12 cellular contexts compared by ENCODE assay signal in the genomic region with DNA sequence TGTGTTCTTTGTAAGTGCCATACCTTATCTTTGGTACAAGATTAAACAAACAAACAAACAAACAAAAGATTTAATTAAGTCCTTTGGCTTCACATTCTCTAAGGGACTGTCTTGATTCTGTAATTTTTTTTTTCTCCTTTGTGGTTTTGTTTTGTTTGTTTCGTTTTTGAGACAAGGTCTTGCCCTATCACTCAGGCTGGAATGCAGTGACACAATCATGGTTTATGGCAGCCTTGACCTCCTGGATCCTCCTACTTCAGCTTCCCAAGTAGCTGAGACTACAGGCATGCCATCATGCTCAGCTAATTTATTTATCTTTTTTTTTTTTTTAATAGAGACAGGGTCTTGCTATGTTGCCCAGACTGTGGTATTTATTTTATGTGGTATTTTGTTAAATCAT.
A peak's percentile ranks its signal among the peaks of the same experiment; 100 is the strongest.
DNase-seq lines count a peak whose midpoint lies in the region; ATAC-seq and TF ChIP-seq lines count a peak whose summit lies in the region.
"Had no signal": no experiment of that assay in that cellular context is flagged by ENCODE, and none has a peak within 500 bp of the region (broad histone marks: within the 10 kb centered on the region; RNA-seq: fewer than 3 reads in every experiment).

No MANE protein-coding gene starts in this region.

- H3K4me1 ChIP-seq in liver (ENCODE audit: control insufficient read depth in 4 of 4, insufficient read depth in 4 of 4, low read length in 3 of 4), result no peaks in the 10 kb centered on the region

- H3K9ac ChIP-seq in liver (ENCODE audit: low read depth in 1 of 2, low read length in 2 of 2), result no peak overlapping the region

- 42% methylated on average over 1 of the region's 1 CpG for WGBS in liver

- intact Hi-C loops in head of caudate nucleus (cut with DNase I), result no loop called here

- H3K27me3 ChIP-seq in MG63 (no peaks in the 10 kb centered on the region), liver (ENCODE audit: control insufficient read depth in 4 of 4, insufficient read depth in 4 of 4, low read length in 3 of 4) (no peaks in the 10 kb centered on the region)
- H3K27me3 ChIP-seq: cardiac muscle cell, tibial artery had no signal

- TF ChIP-seq CTCF in choroid plexus epithelial cell (conservative IDR thresholded peaks at IDR 0.05; ENCODE audit: low read depth, low read length), result no peak
- no peak for TF ChIP-seq CTCF in liver (IDR thresholded peaks at IDR 0.05; ENCODE audit: low read depth, low read length, missing input control)

- H3K4me3 ChIP-seq in MG63, result no peak overlapping the region
- H3K4me3 ChIP-seq in choroid plexus epithelial cell (ENCODE audit: low read depth, low read length), result no peak overlapping the region
- H3K4me3 ChIP-seq in liver (ENCODE audit: low read depth in 1 of 3, low read length in 3 of 3), result no peak overlapping the region
- H3K4me3 ChIP-seq: cardiac muscle cell, tibial artery had no signal

- peak in 1 of 2 donors; percentile 6 for TF ChIP-seq RAD21 in liver (IDR thresholded peaks at IDR 0.05)

- H3K27ac ChIP-seq in liver (ENCODE audit: low read depth in 1 of 2, low read length in 2 of 2), result no peak overlapping the region
- no peak overlapping the region for H3K27ac ChIP-seq in substantia nigra (ENCODE audit: low read depth, low read length, poor library complexity, severe bottlenecking)
- H3K27ac ChIP-seq: cardiac muscle cell, tibial artery, VCaP had no signal

- H3K36me3 ChIP-seq in MG63, result no peaks in the 10 kb centered on the region; the same call in 1 of the 2 replicates
- peaks cover 0 to 5% (median 2%) of the 10 kb centered on the region in 4 donors for H3K36me3 ChIP-seq in liver (ENCODE audit: control insufficient read depth in 4 of 4, insufficient read depth in 3 of 4, low read depth in 1 of 4, low read length in 3 of 4)
- H3K36me3 ChIP-seq: cardiac muscle cell, tibial artery had no signal

- ATAC-seq in HG03097 (IDR thresholded peaks at IDR 0.05; ENCODE audit: low FRiP score, unreplicated experiment), result no peak

- DNase-seq in AG20443 (ENCODE audit: low spot score), result peak; percentile 18
- DNase-seq in MG63, result peak; percentile 54
- DNase-seq in choroid plexus epithelial cell (ENCODE audit: low read depth), result peak; percentile 80
- no peak for DNase-seq in head of caudate nucleus
- no peak for DNase-seq in SKM-1 (lab: John Stamatoyannopoulos, UW; ENCODE audit: unreplicated experiment)
- DNase-seq in substantia nigra (lab: John Stamatoyannopoulos, UW), result no peak
- DNase-seq: foreskin melanocyte, tibial artery had no signal

- no peaks in the 10 kb centered on the region for H3K9me3 ChIP-seq in MG63
- no peaks in the 10 kb centered on the region for H3K9me3 ChIP-seq in liver (ENCODE audit: control insufficient read depth in 4 of 4, low read length in 3 of 4)
- H3K9me3 ChIP-seq: tibial artery had no signal

TF ChIP-seq in liver, 16 proteins besides CTCF, POLR2A, EP300 and RAD21:
- TF ChIP-seq NR2F2 (IDR thresholded peaks at IDR 0.05) (peak; percentile 79), HNF4G (IDR thresholded peaks at IDR 0.05) (no peak), HNF4A (conservative IDR thresholded peaks at IDR 0.05) (peak in 1 of 2 donors; percentile 21)
TF ChIP-seq in liver: peak in this region for 2.

Comparison
In these comparisons a context has a peak if more than half of its experiments do, and no peak if none do; other contexts are left out.
1. DNase-seq: peak in AG20443 (single experiment), MG63 (single experiment) and choroid plexus epithelial cell (single experiment); none in head of caudate nucleus (0 of 42), SKM-1 (single experiment) and substantia nigra (0 of 49).